Comparison of ENCODE assay signal across 26 cellular contexts in genomic region chr13:37531054-37531453, GRCh38.
DNase-seq lines count a peak whose midpoint lies in the region; ATAC-seq and TF ChIP-seq lines count a peak whose summit lies in the region.
"Had no signal": no experiment of that assay in that cellular context is flagged by ENCODE, and none has a peak within 500 bp of the region (broad histone marks: within the 10 kb centered on the region; RNA-seq: fewer than 3 reads in every experiment).

No MANE protein-coding gene starts in this region.

- peaks cover 16% of the 10 kb centered on the region for H3K4me1 Mint-ChIP-seq in endodermal cell
- H3K4me1 Mint-ChIP-seq: activated T-helper 17 cell treated with anti-CD3 and anti-CD28 coated beads, Interleukin-2, amount 50 U/mL, for 72 hours; CD14-positive monocyte; central memory CD8-positive, alpha-beta T cell had no signal

- H3K27ac ChIP-seq in endodermal cell (ENCODE audit: low read depth, low read length) (no peak overlapping the region), mammary epithelial cell (ENCODE audit: insufficient read depth, low read depth, low read length) (no peak overlapping the region)
- H3K27ac ChIP-seq: pancreas, Peyer's patch, upper lobe of right lung had no signal

- no peak overlapping the region for H3K9ac ChIP-seq in endodermal cell (ENCODE audit: extremely low read depth, low read length, poor library complexity, severe bottlenecking)
- no peak overlapping the region for H3K9ac ChIP-seq in mammary epithelial cell (ENCODE audit: insufficient read depth, low read length)

- peaks cover 34% of the 10 kb centered on the region for H3K9me3 Mint-ChIP-seq in endodermal cell

- DNase-seq in EL = peak; percentile 5
- peak; percentile 56 for DNase-seq in T1000 (lab: John Stamatoyannopoulos, UW)
- DNase-seq in endodermal cell = no peak
- peak; percentile 89 for DNase-seq in retinal pigment epithelial cell (ENCODE audit: low read depth)
- DNase-seq in cortex of kidney (lab: John Stamatoyannopoulos, UW) = no peak
- no peak for DNase-seq in mucosa of descending colon
- no peak for DNase-seq in mammary epithelial cell
- no peak for DNase-seq in cardiac septum (ENCODE audit: low spot score)
- DNase-seq: activated CD4-positive, alpha-beta T cell treated with anti-CD3 and anti-CD28 coated beads, Interleukin-2, amount 50 U/mL, for 48 hours; activated CD8-positive, alpha-beta memory T cell treated with anti-CD3 and anti-CD28 coated beads, Interleukin-2, amount 50 U/mL, for 48 hours; activated naive CD4-positive, alpha-beta T cell treated with anti-CD3 and anti-CD28 coated beads, Interleukin-2, amount 50 U/mL, for 16 hours; H7; left ventricle myocardium superior; NCI-H1105; NCI-H2029; NCI-H2227 treated with DMSO at 0.1 percent for 48 hours; NCI-H748 treated with DMSO at 0.1 percent for 48 hours; pancreas; Peyer's patch; retina; stimulated activated CD4-positive, alpha-beta T cell treated with anti-CD3 and anti-CD28 coated beads, Interleukin-2, amount 100 ng/mL, for 48 hours; upper lobe of right lung had no signal

- WGBS in endodermal cell (ENCODE audit: insufficient coverage in 1 of 2, insufficient read length in 1 of 2), 2 experiments = 93 to 100% methylated on average over 1 to 2 of the region's 2 CpGs
- 81% methylated on average over 2 of the region's 2 CpGs for WGBS in mammary epithelial cell (ENCODE audit: low coverage, missing lambda C conversion rate)

- no peaks in the 10 kb centered on the region for H3K79me2 ChIP-seq in mammary epithelial cell (ENCODE audit: insufficient read depth, low read length)

- H3K36me3 ChIP-seq in endodermal cell (ENCODE audit: control insufficient read depth, insufficient read depth, low read length) = no peaks in the 10 kb centered on the region
- no peaks in the 10 kb centered on the region for H3K36me3 ChIP-seq in mucosa of descending colon (ENCODE audit: low read depth)
- H3K36me3 ChIP-seq in mammary epithelial cell (ENCODE audit: insufficient read depth, low read length) = no peaks in the 10 kb centered on the region
- H3K36me3 ChIP-seq: pancreas, Peyer's patch, upper lobe of right lung had no signal

- intact Hi-C loops in mucosa of descending colon (cut with DNase I, micrococcal nuclease) = no loop called here
- intact Hi-C loops in mammary epithelial cell (cut with micrococcal nuclease) = no loop called here
- intact Hi-C loops in cardiac septum (cut with DNase I) = no loop called here

- peaks cover 11% of the 10 kb centered on the region for H3K27me3 Mint-ChIP-seq in endodermal cell (ENCODE audit: insufficient read depth)
- H3K27me3 Mint-ChIP-seq: activated T-helper 17 cell treated with anti-CD3 and anti-CD28 coated beads, Interleukin-2, amount 50 U/mL, for 72 hours; central memory CD8-positive, alpha-beta T cell had no signal

- in situ Hi-C loops in mammary epithelial cell (cut with MboI; ENCODE audit: low sequenced_read_pairs in 2 of 2) = no loop called here

- H3K4me3 Mint-ChIP-seq in endodermal cell = no peak overlapping the region
- H3K4me3 Mint-ChIP-seq: activated T-helper 17 cell treated with anti-CD3 and anti-CD28 coated beads, Interleukin-2, amount 50 U/mL, for 72 hours; CD14-positive monocyte; central memory CD8-positive, alpha-beta T cell; nephron had no signal

- H4K20me1 ChIP-seq in mammary epithelial cell (ENCODE audit: insufficient read depth, low read length) = no peaks in the 10 kb centered on the region

- peaks cover 27% of the 10 kb centered on the region for H3K27me3 ChIP-seq in endodermal cell (ENCODE audit: control insufficient read depth, insufficient read depth, low read length, poor library complexity, severe bottlenecking)
- no peaks in the 10 kb centered on the region for H3K27me3 ChIP-seq in mammary epithelial cell (ENCODE audit: insufficient read depth, low read length)
- H3K27me3 ChIP-seq: pancreas, Peyer's patch, upper lobe of right lung had no signal

- ATAC-seq in mucosa of descending colon = no peak
- ATAC-seq: activated T-helper 17 cell treated with anti-CD3 and anti-CD28 coated beads, Interleukin-2, amount 50 U/mL, for 72 hours; left ventricle myocardium superior; pancreas; upper lobe of right lung had no signal

- dilution Hi-C loops in mammary epithelial cell (cut with HindIII; ENCODE audit: low sequenced_read_pairs) = no loop called here

- peak overlapping the region; percentile 9 for H3K4me3 ChIP-seq in endodermal cell (ENCODE audit: low read length)
- no peak overlapping the region for H3K4me3 ChIP-seq in retinal pigment epithelial cell (ENCODE audit: low read length)
- H3K4me3 ChIP-seq in mucosa of descending colon = no peak overlapping the region
- H3K4me3 ChIP-seq in mammary epithelial cell (replicated peaks in 1 of 3; ENCODE audit: insufficient read depth in 1 of 3, low read depth in 2 of 3, low read length in 3 of 3) = no peak overlapping the region
- H3K4me3 ChIP-seq: pancreas, Peyer's patch, upper lobe of right lung had no signal

- H3K4me2 ChIP-seq in mammary epithelial cell (ENCODE audit: insufficient read depth, low read depth, low read length) = no peak overlapping the region

- CTCF ChIA-PET in mammary epithelial cell (lab: Charles Lee; ENCODE audit: low non-redundant PET) = no interaction called here

- H3K27ac Mint-ChIP-seq in endodermal cell = no peak overlapping the region
- H3K27ac Mint-ChIP-seq: activated T-helper 17 cell treated with anti-CD3 and anti-CD28 coated beads, Interleukin-2, amount 50 U/mL, for 72 hours; CD14-positive monocyte; nephron had no signal

- TF ChIP-seq CTCF in endodermal cell (conservative IDR thresholded peaks at IDR 0.05) (no peak), retinal pigment epithelial cell (conservative IDR thresholded peaks at IDR 0.05; ENCODE audit: low read depth, low read length) (no peak), mucosa of descending colon (IDR thresholded peaks at IDR 0.05) (no peak), mammary epithelial cell (conservative IDR thresholded peaks at IDR 0.05 in 1 of 2, IDR thresholded peaks at IDR 0.05 in 1 of 2; ENCODE audit: extremely low read depth in 1 of 2, insufficient read depth in 1 of 2, low read depth in 1 of 2, low read length in 2 of 2) (no peak)

- no peak overlapping the region for H2AFZ ChIP-seq in mammary epithelial cell (ENCODE audit: low read depth, low read length)

- peaks cover 14% of the 10 kb centered on the region for H3K36me3 Mint-ChIP-seq in endodermal cell (ENCODE audit: low read depth)
- H3K36me3 Mint-ChIP-seq: CD14-positive monocyte had no signal

- H3K9me3 ChIP-seq in endodermal cell (ENCODE audit: control insufficient read depth, low read length) (peaks cover 36% of the 10 kb centered on the region), mucosa of descending colon (peaks cover 9% of the 10 kb centered on the region), mammary epithelial cell (replicated peaks; ENCODE audit: insufficient read depth, low read length) (peaks cover 7% of the 10 kb centered on the region)
- H3K9me3 ChIP-seq: pancreas, upper lobe of right lung had no signal

- H3K4me1 ChIP-seq in endodermal cell (ENCODE audit: control insufficient read depth, insufficient read depth, low read length) (no peaks in the 10 kb centered on the region), mucosa of descending colon (ENCODE audit: low read depth) (no peaks in the 10 kb centered on the region), mammary epithelial cell (ENCODE audit: insufficient read depth, low read length) (peaks cover 3% of the 10 kb centered on the region)
- H3K4me1 ChIP-seq: pancreas, Peyer's patch, upper lobe of right lung had no signal

- no TSS peak for BruUV-seq in mammary epithelial cell (replicated peaks; lab: Mats Ljungman, UMichigan)

Comparison
In these comparisons a context has a peak if more than half of its experiments do, and no peak if none do; other contexts are left out.
1. DNase-seq: peak in EL (single experiment), T1000 (single experiment) and retinal pigment epithelial cell (single experiment); none in endodermal cell (single experiment), cortex of kidney (single experiment), mucosa of descending colon (0 of 3), mammary epithelial cell (single experiment) and cardiac septum (single experiment).